ENCODE assay signal across 8 cellular contexts in genomic region chr10:100184426-100185219, GRCh38. TPM values are rescaled to one million over a fixed set of nuclear protein-coding genes. Genes with fewer than 3 reads are reported as not detected.
DNase-seq lines count a peak whose midpoint lies in the region; ATAC-seq, FAIRE-seq and TF ChIP-seq lines count a peak whose summit lies in the region.

No MANE protein-coding gene starts in this region.

- H3K4me1 ChIP-seq in lung (ENCODE audit: control insufficient read depth in 2 of 2, insufficient read depth in 2 of 2, low read length in 2 of 2) (peaks cover 6% of the 10 kb centered on the region in 2 donors), urinary bladder (ENCODE audit: insufficient read depth) (peaks cover 2% of the 10 kb centered on the region)

- H3K27ac Mint-ChIP-seq in MCF 10A (ENCODE audit: low read depth, unreplicated experiment), result peak overlapping the region; percentile 90

- H3K9me3 ChIP-seq in lung (ENCODE audit: control insufficient read depth in 2 of 2, insufficient read depth in 1 of 2, low read length in 1 of 2), result no peaks in the 10 kb centered on the region

- CTCF ChIA-PET in MCF 10A (lab: Yijun Ruan, JAX), result interaction anchor here (0.6 to 1.7 kb wide), 5 partner anchors 36 to 812 kb away, joined by 3 to 6 read pairs (median 3); no protein-coding TSS in a partner anchor

- H3K36me3 Mint-ChIP-seq in MCF 10A (ENCODE audit: insufficient read depth, unreplicated experiment), result peaks cover 31% of the 10 kb centered on the region

- POLR2A ChIA-PET in MCF 10A (lab: Yijun Ruan, JAX), result interaction anchor here (0.5 to 4.8 kb wide), 27 partner anchors 10 to 526 kb away, joined by 3 to 44 read pairs (median 6); partner anchors contain the start of genes CHUK, COX15, CUTC and DNMBP

- DNase-seq in AG08395 (ENCODE audit: low spot score), result peak; percentile 17
- no peak for DNase-seq in GM12891 (ENCODE audit: insufficient read length, low spot score)
- DNase-seq in NOMO-1 (lab: John Stamatoyannopoulos, UW; ENCODE audit: unreplicated experiment in 2 of 2), result peak; percentile 42 to 52
- peak; percentile 28 for DNase-seq in MCF 10A (ENCODE audit: unreplicated experiment)
- no peak for DNase-seq in lung (ENCODE audit: low spot score)
- DNase-seq in anterior cingulate cortex (lab: John Stamatoyannopoulos, UW), result no peak

- no peaks in the 10 kb centered on the region for H3K27me3 ChIP-seq in lung (ENCODE audit: control insufficient read depth, insufficient read depth)

- H3K4me1 Mint-ChIP-seq in MCF 10A (ENCODE audit: insufficient read depth, unreplicated experiment), result peaks cover 39% of the 10 kb centered on the region

- no peak for TF ChIP-seq POLR2A in GM12891 (IDR thresholded peaks at IDR 0.05; ENCODE audit: low read depth, low read length)

- intact Hi-C loops in MCF 10A (cut with micrococcal nuclease), result loop anchor here (5.0 to 10.0 kb wide), 3 partner anchors 140 to 337 kb away; partner anchors contain the start of gene DNMBP

- H3K9me3 Mint-ChIP-seq in MCF 10A (ENCODE audit: unreplicated experiment), result no peaks in the 10 kb centered on the region

- no TSS peak for BruUV-seq in MCF 10A (replicated peaks; lab: Mats Ljungman, UMichigan)

- peak; percentile 92 for FAIRE-seq in GM12891 (lab: Jason Lieb, UNC)

- H3K27ac ChIP-seq in lung (ENCODE audit: low read depth in 1 of 2, low read length in 1 of 2) (peak overlapping the region; percentile 56 to 70), urinary bladder (ENCODE audit: low read depth) (no peak overlapping the region)

- ATAC-seq in lung (ENCODE audit: insufficient read depth, low FRiP score), result no peak
- no peak for ATAC-seq in HG03196 (IDR thresholded peaks at IDR 0.05; ENCODE audit: unreplicated experiment)

- peaks cover 2 to 7% of the 10 kb centered on the region in 2 donors for H3K36me3 ChIP-seq in lung (ENCODE audit: control insufficient read depth in 2 of 2, insufficient read depth in 2 of 2, low read length in 2 of 2)
- H3K36me3 ChIP-seq in urinary bladder (ENCODE audit: insufficient read depth), result no peaks in the 10 kb centered on the region

- WGBS in lung, 2 donors, result 11 to 19% methylated on average over 6 of the region's 6 CpGs
- 16% methylated on average over 6 of the region's 6 CpGs for WGBS in urinary bladder

- H3K4me3 ChIP-seq in lung (peak overlapping the region; percentile 42), urinary bladder (ENCODE audit: low read depth, low read length) (peak overlapping the region; percentile 93)

- no peak for TF ChIP-seq CTCF in MCF 10A (IDR thresholded peaks at IDR 0.05; ENCODE audit: unreplicated experiment)
- no peak for TF ChIP-seq CTCF in lung (IDR thresholded peaks at IDR 0.05; ENCODE audit: control extremely low read depth, extremely low read depth)

- H3K27me3 Mint-ChIP-seq in MCF 10A (ENCODE audit: insufficient read depth, unreplicated experiment), result no peaks in the 10 kb centered on the region

- H3K4me3 Mint-ChIP-seq in MCF 10A (ENCODE audit: unreplicated experiment), result peak overlapping the region; percentile 94

TF ChIP-seq in GM12891, 5 proteins besides CTCF, POLR2A, EP300 and RAD21:
- TF ChIP-seq POLR2AphosphoS5 (IDR thresholded peaks at IDR 0.05; ENCODE audit: low read depth, low read length) (no peak), PAX5 (IDR thresholded peaks at IDR 0.05; ENCODE audit: insufficient read depth, low read length, severe bottlenecking) (no peak), SPI1 (IDR thresholded peaks at IDR 0.05; ENCODE audit: low read depth, low read length) (no peak), POU2F2 (IDR thresholded peaks at IDR 0.05; ENCODE audit: low read depth, low read length) (no peak), TAF1 (IDR thresholded peaks at IDR 0.05; ENCODE audit: low read depth, low read length) (no peak)

RNA-seq across cellular contexts. Expression of gene ERLIN1, which starts 1.2 kb away (rescaled TPM):
- 7.9 TPM for polyA plus RNA-seq in GM12891 (2012; ENCODE audit: low read depth, missing spikeins)
- total RNA-seq in MCF 10A (2022) (38.0 and 42.9 TPM in 2 replicates), lung (10 to 100 TPM; 24.6 to 29.9 TPM), urinary bladder (33.7 TPM)
- polyA plus RNA-seq in lung (10 to 100 TPM in 1 of 2 donors, 1 to 10 TPM in 1; 5.8 to 38.1 TPM), urinary bladder (23.7 TPM)

RNA-seq across cellular contexts. Expression of gene CHUK, which starts 44.8 kb away (rescaled TPM):
- polyA plus RNA-seq in GM12891 (2012; ENCODE audit: low read depth, missing spikeins), result 8.6 TPM
- total RNA-seq in MCF 10A (2022) (17.2 and 18.2 TPM in 2 replicates), lung (10 to 100 TPM; 19.6 to 27.8 TPM), urinary bladder (27.2 TPM)
- polyA plus RNA-seq in lung (10 to 100 TPM; 11.1 to 19.3 TPM), urinary bladder (13.4 TPM)

Comparison
In these comparisons a context has a peak if more than half of its experiments do, and no peak if none do; other contexts are left out.
1. DNase-seq: peak in AG08395 (single experiment), NOMO-1 (2 of 2) and MCF 10A (single experiment); none in GM12891 (single experiment), lung (single experiment) and anterior cingulate cortex (0 of 58).